In the genomic region with DNA sequence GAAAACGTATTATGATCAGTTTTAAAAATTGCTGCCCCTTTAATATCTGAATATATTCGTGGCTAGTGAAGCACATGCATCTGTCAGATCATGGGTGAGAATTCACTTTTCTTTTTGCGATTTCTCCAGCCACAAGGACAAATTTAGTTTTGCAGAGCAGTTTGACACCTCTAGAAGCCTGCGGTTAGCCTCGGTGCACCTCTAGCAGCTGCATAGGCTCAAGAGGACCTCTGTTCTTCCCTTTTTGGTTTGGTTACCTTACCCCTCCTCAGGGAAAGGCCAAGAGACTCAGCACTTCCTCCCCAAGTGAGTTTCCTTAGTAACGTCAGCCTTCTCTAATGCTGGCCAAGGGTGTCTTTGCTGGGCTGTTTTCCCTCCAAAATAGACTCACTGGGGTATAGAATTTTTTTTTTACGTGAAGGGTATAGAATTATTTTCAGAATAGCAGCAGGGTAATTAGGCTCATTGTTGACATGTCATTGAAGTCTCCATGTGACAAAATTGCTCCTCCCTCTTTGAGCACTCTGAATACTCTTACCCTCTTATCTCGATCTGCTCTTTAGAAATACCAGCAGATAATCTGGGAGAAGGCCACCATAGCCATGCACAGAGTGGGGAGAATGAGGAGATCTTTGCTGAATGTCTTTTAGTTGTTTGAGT, we compare ENCODE assay signal across 1 cellular context.
TF ChIP-seq lines count a peak whose summit lies in the region.

No MANE protein-coding gene starts in this region.

TF ChIP-seq in HEK293, 187 proteins besides CTCF, POLR2A, EP300 and RAD21 (continued from another document):
- TF ChIP-seq, protein P1, sequence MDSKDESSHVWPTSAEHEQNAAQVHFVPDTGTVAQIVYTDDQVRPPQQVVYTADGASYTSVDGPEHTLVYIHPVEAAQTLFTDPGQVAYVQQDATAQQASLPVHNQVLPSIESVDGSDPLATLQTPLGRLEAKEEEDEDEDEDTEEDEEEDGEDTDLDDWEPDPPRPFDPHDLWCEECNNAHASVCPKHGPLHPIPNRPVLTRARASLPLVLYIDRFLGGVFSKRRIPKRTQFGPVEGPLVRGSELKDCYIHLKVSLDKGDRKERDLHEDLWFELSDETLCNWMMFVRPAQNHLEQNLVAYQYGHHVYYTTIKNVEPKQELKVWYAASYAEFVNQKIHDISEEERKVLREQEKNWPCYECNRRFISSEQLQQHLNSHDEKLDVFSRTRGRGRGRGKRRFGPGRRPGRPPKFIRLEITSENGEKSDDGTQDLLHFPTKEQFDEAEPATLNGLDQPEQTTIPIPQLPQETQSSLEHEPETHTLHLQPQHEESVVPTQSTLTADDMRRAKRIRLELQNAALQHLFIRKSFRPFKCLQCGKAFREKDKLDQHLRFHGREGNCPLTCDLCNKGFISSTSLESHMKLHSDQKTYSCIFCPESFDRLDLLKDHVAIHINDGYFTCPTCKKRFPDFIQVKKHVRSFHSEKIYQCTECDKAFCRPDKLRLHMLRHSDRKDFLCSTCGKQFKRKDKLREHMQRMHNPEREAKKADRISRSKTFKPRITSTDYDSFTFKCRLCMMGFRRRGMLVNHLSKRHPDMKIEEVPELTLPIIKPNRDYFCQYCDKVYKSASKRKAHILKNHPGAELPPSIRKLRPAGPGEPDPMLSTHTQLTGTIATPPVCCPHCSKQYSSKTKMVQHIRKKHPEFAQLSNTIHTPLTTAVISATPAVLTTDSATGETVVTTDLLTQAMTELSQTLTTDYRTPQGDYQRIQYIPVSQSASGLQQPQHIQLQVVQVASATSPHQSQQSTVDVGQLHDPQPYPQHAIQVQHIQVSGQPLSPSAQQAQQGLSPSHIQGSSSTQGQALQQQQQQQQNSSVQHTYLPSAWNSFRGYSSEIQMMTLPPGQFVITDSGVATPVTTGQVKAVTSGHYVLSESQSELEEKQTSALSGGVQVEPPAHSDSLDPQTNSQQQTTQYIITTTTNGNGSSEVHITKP (tag by site-specific recombination; IDR thresholded peaks at IDR 0.05): 0 out of 2 replicates have a peak, but pooled peaks have one; percentile 7
- TF ChIP-seq ZNF792 (tag by site-specific recombination; IDR thresholded peaks at IDR 0.05) (no peak), ZNF114 (tag by site-specific recombination; IDR thresholded peaks at IDR 0.05) (no peak), ZBTB48 (tag by site-specific recombination; IDR thresholded peaks at IDR 0.05) (no peak), MZF1 (tag by site-specific recombination; IDR thresholded peaks at IDR 0.05; ENCODE audit: borderline replicate concordance) (no peak), ZNF610 (tag by site-specific recombination; IDR thresholded peaks at IDR 0.05; ENCODE audit: borderline replicate concordance) (no peak)
- TF ChIP-seq, protein P2, sequence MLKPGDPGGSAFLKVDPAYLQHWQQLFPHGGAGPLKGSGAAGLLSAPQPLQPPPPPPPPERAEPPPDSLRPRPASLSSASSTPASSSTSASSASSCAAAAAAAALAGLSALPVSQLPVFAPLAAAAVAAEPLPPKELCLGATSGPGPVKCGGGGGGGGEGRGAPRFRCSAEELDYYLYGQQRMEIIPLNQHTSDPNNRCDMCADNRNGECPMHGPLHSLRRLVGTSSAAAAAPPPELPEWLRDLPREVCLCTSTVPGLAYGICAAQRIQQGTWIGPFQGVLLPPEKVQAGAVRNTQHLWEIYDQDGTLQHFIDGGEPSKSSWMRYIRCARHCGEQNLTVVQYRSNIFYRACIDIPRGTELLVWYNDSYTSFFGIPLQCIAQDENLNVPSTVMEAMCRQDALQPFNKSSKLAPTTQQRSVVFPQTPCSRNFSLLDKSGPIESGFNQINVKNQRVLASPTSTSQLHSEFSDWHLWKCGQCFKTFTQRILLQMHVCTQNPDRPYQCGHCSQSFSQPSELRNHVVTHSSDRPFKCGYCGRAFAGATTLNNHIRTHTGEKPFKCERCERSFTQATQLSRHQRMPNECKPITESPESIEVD (tag by site-specific recombination; IDR thresholded peaks at IDR 0.05): 0 out of 2 replicates have a peak, but pooled peaks have one; percentile 38
